17 cellular contexts compared by ENCODE assay signal in the genomic region with DNA sequence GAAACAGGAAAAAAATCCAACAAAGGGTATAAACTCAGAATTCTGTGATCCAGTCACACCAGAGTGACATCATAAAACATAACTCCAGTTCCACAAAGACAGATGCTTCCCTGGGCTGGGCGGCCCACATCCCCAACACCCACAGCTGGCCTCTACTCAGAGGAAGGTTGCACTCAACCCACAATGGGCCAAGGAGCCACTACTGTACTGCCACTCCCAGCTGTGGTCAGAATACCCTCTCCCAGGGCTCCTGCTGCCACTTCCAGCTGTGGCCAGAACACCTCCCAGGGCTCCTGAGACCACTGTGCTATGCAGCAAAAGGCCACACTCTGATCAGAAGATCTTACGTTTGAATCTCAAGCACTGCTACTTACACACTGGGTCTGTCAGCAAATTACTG. TPM values are rescaled to one million over a fixed set of nuclear protein-coding genes. Genes with fewer than 3 reads are reported as not detected.
DNase-seq lines count a peak whose midpoint lies in the region; ATAC-seq and TF ChIP-seq lines count a peak whose summit lies in the region.
"Had no signal": no experiment of that assay in that cellular context is flagged by ENCODE, and none has a peak within 500 bp of the region (broad histone marks: within the 10 kb centered on the region; RNA-seq: fewer than 3 reads in every experiment).

No MANE protein-coding gene starts in this region.

- CTCF ChIA-PET in CD4-positive, alpha-beta T cell (lab: Charles Lee): no interaction called here

- no peak overlapping the region for H3K4me3 Mint-ChIP-seq in CD4-positive, alpha-beta T cell
- H3K4me3 Mint-ChIP-seq in nephron: no peak overlapping the region
- H3K4me3 Mint-ChIP-seq: activated naive CD8-positive, alpha-beta T cell treated with anti-CD3 and anti-CD28 coated beads for 36 hours had no signal

- no peaks in the 10 kb centered on the region for H3K27me3 ChIP-seq in BLaER1
- no peaks in the 10 kb centered on the region for H3K27me3 ChIP-seq in CD4-positive, alpha-beta T cell (ENCODE audit: control insufficient read depth, insufficient read depth, low read length)

- no peak for DNase-seq in CD4-positive, alpha-beta T cell
- DNase-seq in UCSD-AML1 (lab: John Stamatoyannopoulos, UW; ENCODE audit: unreplicated experiment) (peak; percentile 29), hypothalamus (lab: John Stamatoyannopoulos, UW) (no peak), kidney glomerular epithelial cell (lab: John Stamatoyannopoulos, UW) (no peak)
- DNase-seq: activated naive CD8-positive, alpha-beta T cell treated with anti-CD3 and anti-CD28 coated beads for 36 hours; islet precursor cell; mucosa of descending colon; NCI-H1048; NCI-H2171 treated with DMSO at 0.1 percent for 48 hours; NK-92 treated with Interleukin-12 subunit alpha and Interleukin-12 subunit beta, amount 100 ng/mL, for 24 hours; SHP77; T1000 had no signal

- H3K9ac ChIP-seq in BLaER1: peak overlapping the region; percentile 46; the same call in 1 of the 2 replicates

- peak overlapping the region; percentile 57 for H3K27ac Mint-ChIP-seq in CD4-positive, alpha-beta T cell
- peak overlapping the region; percentile 51 to 94 (median 91) for H3K27ac Mint-ChIP-seq in nephron
- H3K27ac Mint-ChIP-seq: activated naive CD8-positive, alpha-beta T cell treated with anti-CD3 and anti-CD28 coated beads for 36 hours had no signal

- H3K36me3 Mint-ChIP-seq in CD4-positive, alpha-beta T cell (ENCODE audit: low read depth): no peaks in the 10 kb centered on the region
- peaks cover 3% of the 10 kb centered on the region for H3K36me3 Mint-ChIP-seq in nephron (ENCODE audit: low read depth)
- H3K36me3 Mint-ChIP-seq: activated naive CD8-positive, alpha-beta T cell treated with anti-CD3 and anti-CD28 coated beads for 36 hours had no signal

- ATAC-seq in CD4-positive, alpha-beta T cell (ENCODE audit: poor library complexity): no peak
- no peak for ATAC-seq in HG03565 (IDR thresholded peaks at IDR 0.05; ENCODE audit: unreplicated experiment)
- ATAC-seq: mucosa of descending colon had no signal

- peaks cover 77% of the 10 kb centered on the region for H3K4me1 Mint-ChIP-seq in CD4-positive, alpha-beta T cell (ENCODE audit: low read depth)
- peaks cover 81% of the 10 kb centered on the region for H3K4me1 Mint-ChIP-seq in nephron

- intact Hi-C loops in CD4-positive, alpha-beta T cell (cut with DNase I, micrococcal nuclease): no loop called here

- no peaks in the 10 kb centered on the region for H3K9me3 ChIP-seq in BLaER1
- no peaks in the 10 kb centered on the region for H3K9me3 ChIP-seq in CD4-positive, alpha-beta T cell (ENCODE audit: control insufficient read depth, low read length)
- H3K9me3 ChIP-seq: mucosa of descending colon had no signal

- peak overlapping the region; percentile 85 for H3K4me2 ChIP-seq in BLaER1

- H4K20me1 ChIP-seq in BLaER1: peaks cover 17% of the 10 kb centered on the region

- no peaks in the 10 kb centered on the region for H3K36me3 ChIP-seq in BLaER1

- peak overlapping the region; percentile 74 for H3K27ac ChIP-seq in BLaER1
- no peak overlapping the region for H3K27ac ChIP-seq in CD4-positive, alpha-beta T cell (ENCODE audit: low read depth, low read length)

- H3K4me1 ChIP-seq in BLaER1: peaks cover 86% of the 10 kb centered on the region

- no peaks in the 10 kb centered on the region for H3K27me3 Mint-ChIP-seq in CD4-positive, alpha-beta T cell
- H3K27me3 Mint-ChIP-seq in nephron (ENCODE audit: low read depth): no peaks in the 10 kb centered on the region
- H3K27me3 Mint-ChIP-seq: activated naive CD8-positive, alpha-beta T cell treated with anti-CD3 and anti-CD28 coated beads for 36 hours; central memory CD8-positive, alpha-beta T cell had no signal

- no peak for TF ChIP-seq CTCF in CD4-positive, alpha-beta T cell (IDR thresholded peaks at IDR 0.05)
- no peak for TF ChIP-seq CTCF in nephron (IDR thresholded peaks at IDR 0.05; ENCODE audit: unreplicated experiment in 3 of 3)

- H3K9me3 Mint-ChIP-seq in CD4-positive, alpha-beta T cell: no peaks in the 10 kb centered on the region
- no peaks in the 10 kb centered on the region for H3K9me3 Mint-ChIP-seq in nephron
- H3K9me3 Mint-ChIP-seq: activated naive CD8-positive, alpha-beta T cell treated with anti-CD3 and anti-CD28 coated beads for 36 hours; central memory CD8-positive, alpha-beta T cell had no signal

- peak overlapping the region; percentile 36; the same call in 1 of the 2 replicates for H3K4me3 ChIP-seq in BLaER1
- H3K4me3 ChIP-seq: mucosa of descending colon had no signal

- POLR2A ChIA-PET in CD4-positive, alpha-beta T cell (lab: Charles Lee): no interaction called here

RNA-seq across cellular contexts. Expression of gene SMCO4, which starts 18.3 kb away (rescaled TPM):
- under 1 TPM in 1 of 2 experiments, not detected in 1; 0.30 TPM for total RNA-seq in CD4-positive, alpha-beta T cell
- total RNA-seq: G401 had no signal
